In genomic region chr3:127690823-127691452, GRCh38 we compare ENCODE assay signal across 8 cellular contexts. TPM values are rescaled to one million over a fixed set of nuclear protein-coding genes. Genes with fewer than 3 reads are reported as not detected.
DNase-seq lines count a peak whose midpoint lies in the region; ATAC-seq and TF ChIP-seq lines count a peak whose summit lies in the region.

No MANE protein-coding gene starts in this region.

- H2BK15ac ChIP-seq in mesendoderm (replicated peaks; ENCODE audit: low read depth), result no peak overlapping the region

- H3K23ac ChIP-seq in mesendoderm (ENCODE audit: low read length), result no peak overlapping the region

- H4K8ac ChIP-seq in mesendoderm (ENCODE audit: low read depth, low read length), result no peak overlapping the region

- H3K79me1 ChIP-seq in mesendoderm (ENCODE audit: low read length), result no peaks in the 10 kb centered on the region

- H2BK5ac ChIP-seq in mesendoderm (ENCODE audit: low read length), result no peak overlapping the region

- no peak overlapping the region for H2BK120ac ChIP-seq in mesendoderm (ENCODE audit: low read depth, low read length)

- H3K27me3 ChIP-seq in colonic mucosa, result no peaks in the 10 kb centered on the region
- no peaks in the 10 kb centered on the region for H3K27me3 ChIP-seq in mesendoderm (ENCODE audit: insufficient read depth, low read length, poor library complexity)

- ATAC-seq in activated CD8-positive, alpha-beta memory T cell treated with anti-CD3 and anti-CD28 coated beads, Interleukin-2, amount 10 ng/mL, durations not matched to agents 7 days and 5 days, result peak; percentile 52

- no peak overlapping the region for H3K27ac Mint-ChIP-seq in activated CD8-positive, alpha-beta memory T cell treated with anti-CD3 and anti-CD28 coated beads, Interleukin-2, amount 10 ng/mL, durations not matched to agents 7 days and 5 days
- H3K27ac Mint-ChIP-seq in activated T-helper 2 cell treated with anti-CD3 and anti-CD28 coated beads, Interferon-gamma antibody, Interleukin-2, Interleukin-4, amounts not matched to agents 10 μg/mL and 5 μg/mL and 100 μg/mL, durations not matched to agents 14 hours and 24 hours and 36 hours, result no peak overlapping the region

- no peak overlapping the region for H4K5ac ChIP-seq in mesendoderm (ENCODE audit: low read length)

- H3K9me3 ChIP-seq in colonic mucosa, result no peaks in the 10 kb centered on the region

- no peak overlapping the region for H3K4me3 ChIP-seq in colonic mucosa
- H3K4me3 ChIP-seq in mesendoderm (ENCODE audit: low read length), result no peak overlapping the region

- no peak for DNase-seq in activated CD8-positive, alpha-beta memory T cell treated with anti-CD3 and anti-CD28 coated beads, Interleukin-2, amount 10 ng/mL, durations not matched to agents 7 days and 5 days
- no peak for DNase-seq in activated CD8-positive, alpha-beta memory T cell treated with anti-CD3 and anti-CD28 coated beads, Interleukin-2, amount 50 U/mL, for 4 hours
- DNase-seq in NCI-H69 (lab: John Stamatoyannopoulos, UW), result peak; percentile 26
- no peak for DNase-seq in colonic mucosa
- peak; percentile 88 for DNase-seq in mesendoderm
- no peak for DNase-seq in activated T-helper 2 cell treated with anti-CD3 and anti-CD28 coated beads, Interferon-gamma antibody, Interleukin-2, Interleukin-4, amounts not matched to agents 10 μg/mL and 5 μg/mL and 100 μg/mL, durations not matched to agents 14 hours and 24 hours and 36 hours (ENCODE audit: low spot score)
- DNase-seq in NCI-H187 (lab: John Stamatoyannopoulos, UW), result no peak
- no peak for DNase-seq in NCI-H2227 treated with DMSO at 0.1 percent for 48 hours (lab: John Stamatoyannopoulos, UW)

- H3K56ac ChIP-seq in mesendoderm (ENCODE audit: low read length), result peak overlapping the region; percentile 6

- CTCF ChIA-PET in activated CD8-positive, alpha-beta memory T cell treated with anti-CD3 and anti-CD28 coated beads, Interleukin-2, amount 10 ng/mL, durations not matched to agents 7 days and 5 days (lab: Charles Lee), result interaction anchor here (1.0 to 1.2 kb wide), 3 partner anchors 42 to 141 kb away, joined by 3 to 5 read pairs (median 4); partner anchors contain the start of gene MCM2

- H3K27ac ChIP-seq in colonic mucosa (no peak overlapping the region), mesendoderm (ENCODE audit: low read depth, low read length) (no peak overlapping the region)

- H3K4me3 Mint-ChIP-seq in activated CD8-positive, alpha-beta memory T cell treated with anti-CD3 and anti-CD28 coated beads, Interleukin-2, amount 10 ng/mL, durations not matched to agents 7 days and 5 days, result no peak overlapping the region
- no peak overlapping the region for H3K4me3 Mint-ChIP-seq in activated T-helper 2 cell treated with anti-CD3 and anti-CD28 coated beads, Interferon-gamma antibody, Interleukin-2, Interleukin-4, amounts not matched to agents 10 μg/mL and 5 μg/mL and 100 μg/mL, durations not matched to agents 14 hours and 24 hours and 36 hours (ENCODE audit: low read depth)

- no peaks in the 10 kb centered on the region for H3K27me3 Mint-ChIP-seq in activated CD8-positive, alpha-beta memory T cell treated with anti-CD3 and anti-CD28 coated beads, Interleukin-2, amount 10 ng/mL, durations not matched to agents 7 days and 5 days
- H3K27me3 Mint-ChIP-seq in activated T-helper 2 cell treated with anti-CD3 and anti-CD28 coated beads, Interferon-gamma antibody, Interleukin-2, Interleukin-4, amounts not matched to agents 10 μg/mL and 5 μg/mL and 100 μg/mL, durations not matched to agents 14 hours and 24 hours and 36 hours (ENCODE audit: low read depth), result no peaks in the 10 kb centered on the region

- H3K4me2 ChIP-seq in mesendoderm (ENCODE audit: low read length), result no peak overlapping the region

- peak; percentile 20 for TF ChIP-seq CTCF in colonic mucosa (IDR thresholded peaks at IDR 0.05)

- H3K18ac ChIP-seq in mesendoderm (ENCODE audit: low read length), result no peak overlapping the region

- H3K79me2 ChIP-seq in mesendoderm (ENCODE audit: control insufficient read depth, insufficient read depth, low read length), result no peaks in the 10 kb centered on the region

- WGBS in mesendoderm (ENCODE audit: extremely low coverage, insufficient coverage, low lambda C conversion rate), result no CpG with 5 or more reads among the region's 4 CpGs

- intact Hi-C loops in colonic mucosa (cut with DNase I), result loop anchor here (5.0 kb wide), 1 partner anchor 141 kb away; no protein-coding TSS in a partner anchor
- intact Hi-C loops in activated T-helper 2 cell treated with anti-CD3 and anti-CD28 coated beads, Interferon-gamma antibody, Interleukin-2, Interleukin-4, amounts not matched to agents 10 μg/mL and 5 μg/mL and 100 μg/mL, durations not matched to agents 14 hours and 24 hours and 36 hours (cut with micrococcal nuclease), result no loop called here

- H3K4me1 Mint-ChIP-seq in activated CD8-positive, alpha-beta memory T cell treated with anti-CD3 and anti-CD28 coated beads, Interleukin-2, amount 10 ng/mL, durations not matched to agents 7 days and 5 days, result no peaks in the 10 kb centered on the region
- no peaks in the 10 kb centered on the region for H3K4me1 Mint-ChIP-seq in activated T-helper 2 cell treated with anti-CD3 and anti-CD28 coated beads, Interferon-gamma antibody, Interleukin-2, Interleukin-4, amounts not matched to agents 10 μg/mL and 5 μg/mL and 100 μg/mL, durations not matched to agents 14 hours and 24 hours and 36 hours (ENCODE audit: low read depth)

- no peak overlapping the region for H2AK5ac ChIP-seq in mesendoderm (ENCODE audit: low read length)

- H3K36me3 Mint-ChIP-seq in activated CD8-positive, alpha-beta memory T cell treated with anti-CD3 and anti-CD28 coated beads, Interleukin-2, amount 10 ng/mL, durations not matched to agents 7 days and 5 days, result no peaks in the 10 kb centered on the region
- no peaks in the 10 kb centered on the region for H3K36me3 Mint-ChIP-seq in activated T-helper 2 cell treated with anti-CD3 and anti-CD28 coated beads, Interferon-gamma antibody, Interleukin-2, Interleukin-4, amounts not matched to agents 10 μg/mL and 5 μg/mL and 100 μg/mL, durations not matched to agents 14 hours and 24 hours and 36 hours (ENCODE audit: low read depth)

- H3K9ac ChIP-seq in colonic mucosa (ENCODE audit: low read depth in 2 of 2, low read length in 2 of 2) (no peak overlapping the region), mesendoderm (ENCODE audit: low read length) (no peak overlapping the region)

- no peaks in the 10 kb centered on the region for H3K4me1 ChIP-seq in colonic mucosa
- H3K4me1 ChIP-seq in mesendoderm (ENCODE audit: control insufficient read depth, low read depth, low read length), result peaks cover 2% of the 10 kb centered on the region

- H3K36me3 ChIP-seq in colonic mucosa, result no peaks in the 10 kb centered on the region
- H3K36me3 ChIP-seq in mesendoderm (ENCODE audit: control insufficient read depth, insufficient read depth, low read length), result no peaks in the 10 kb centered on the region

- no peak overlapping the region for H3K4ac ChIP-seq in mesendoderm (ENCODE audit: low read depth, low read length)

- H3K9me3 Mint-ChIP-seq in activated CD8-positive, alpha-beta memory T cell treated with anti-CD3 and anti-CD28 coated beads, Interleukin-2, amount 10 ng/mL, durations not matched to agents 7 days and 5 days (ENCODE audit: low read depth), result no peaks in the 10 kb centered on the region
- H3K9me3 Mint-ChIP-seq in activated T-helper 2 cell treated with anti-CD3 and anti-CD28 coated beads, Interferon-gamma antibody, Interleukin-2, Interleukin-4, amounts not matched to agents 10 μg/mL and 5 μg/mL and 100 μg/mL, durations not matched to agents 14 hours and 24 hours and 36 hours, result no peaks in the 10 kb centered on the region

RNA-seq across cellular contexts. Expression of gene ABTB1, which starts 18.2 kb away (rescaled TPM):
- total RNA-seq in activated CD8-positive, alpha-beta memory T cell treated with anti-CD3 and anti-CD28 coated beads, Interleukin-2, amount 10 ng/mL, durations not matched to agents 7 days and 5 days, result 10 to 100 TPM; 16.0 to 19.4 TPM
- 10 to 100 TPM; 14.9 to 22.9 TPM for total RNA-seq in colonic mucosa
- 1.5 TPM for polyA plus RNA-seq in mesendoderm (2013, experiment 1 of 2)
- polyA plus RNA-seq in mesendoderm (2013, experiment 2 of 2), result 1.1 TPM
- 11.7 and 12.1 TPM in 2 replicates for total RNA-seq in activated T-helper 2 cell treated with anti-CD3 and anti-CD28 coated beads, Interferon-gamma antibody, Interleukin-2, Interleukin-4, amounts not matched to agents 10 μg/mL and 5 μg/mL and 100 μg/mL, durations not matched to agents 14 hours and 24 hours and 36 hours

Comparison
In these comparisons a context has a peak if more than half of its experiments do, and no peak if none do; other contexts are left out.
1. DNase-seq: peak in NCI-H69 (single experiment) and mesendoderm (single experiment); none in activated CD8-positive, alpha-beta memory T cell treated with anti-CD3 and anti-CD28 coated beads, Interleukin-2, amount 10 ng/mL, durations not matched to agents 7 days and 5 days (single experiment), activated CD8-positive, alpha-beta memory T cell treated with anti-CD3 and anti-CD28 coated beads, Interleukin-2, amount 50 U/mL, for 4 hours (single experiment), colonic mucosa (single experiment), activated T-helper 2 cell treated with anti-CD3 and anti-CD28 coated beads, Interferon-gamma antibody, Interleukin-2, Interleukin-4, amounts not matched to agents 10 μg/mL and 5 μg/mL and 100 μg/mL, durations not matched to agents 14 hours and 24 hours and 36 hours (single experiment), NCI-H187 (0 of 2) and NCI-H2227 treated with DMSO at 0.1 percent for 48 hours (single experiment).